ENCODE assay signal across 31 cellular contexts in the genomic region with DNA sequence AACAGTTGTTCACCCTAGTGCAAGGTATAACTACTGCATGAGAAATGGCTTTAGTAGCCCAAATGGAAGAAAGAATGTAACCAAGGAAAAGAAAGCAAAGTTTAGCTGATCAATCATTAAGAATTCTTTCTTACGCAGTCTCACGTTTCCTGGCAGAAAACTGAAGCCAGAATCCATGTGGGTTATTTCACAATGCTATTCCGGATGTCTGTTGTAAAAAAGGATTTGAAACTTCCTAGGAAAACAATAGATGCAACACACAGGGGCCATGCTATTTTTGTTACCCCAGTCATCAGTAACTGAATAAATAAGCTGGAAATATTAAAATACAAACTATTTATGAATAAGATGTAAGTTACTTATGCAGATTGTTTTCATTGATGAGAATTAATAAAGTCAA.
"Had no signal": no experiment of that assay in that cellular context is flagged by ENCODE, and none has a peak within 500 bp of the region (broad histone marks: within the 10 kb centered on the region; RNA-seq: fewer than 3 reads in every experiment).

No MANE protein-coding gene starts in this region.

- ATAC-seq: activated CD4-positive, CD25-positive, alpha-beta regulatory T cell treated with anti-CD3 and anti-CD28 coated beads, Interleukin-2, amount 50 U/mL, for 24 hours; body of pancreas; foreskin keratinocyte; naive thymus-derived CD8-positive, alpha-beta T cell; upper lobe of right lung had no signal

- H3K9me3 ChIP-seq: adrenal gland, body of pancreas, left ventricle myocardium inferior, right atrium auricular region, suprapubic skin, tibial artery, upper lobe of right lung had no signal

- H3K4me3 Mint-ChIP-seq: activated naive CD4-positive, alpha-beta T cell treated with anti-CD3 and anti-CD28 coated beads for 36 hours; activated naive CD8-positive, alpha-beta T cell treated with anti-CD3 and anti-CD28 coated beads for 36 hours; activated T-helper 1 cell treated with anti-CD3 and anti-CD28 coated beads, Interleukin-12 subunit alpha, Interleukin-12 subunit beta, Interleukin-2, Interleukin-4 antibody, amounts not matched to agents 30 ng/mL and 10 ng/mL and 1 ng/mL, durations not matched to agents 14 hours and 24 hours and 36 hours; naive thymus-derived CD8-positive, alpha-beta T cell; neural progenitor cell; T-helper 1 cell treated with Interleukin-12 subunit alpha and Interleukin-12 subunit beta and Interleukin-4 antibody, amounts not matched to agents 30 μg/mL and 1 μg/mL, for 36 hours had no signal

- H3K4me3 ChIP-seq: adrenal gland, body of pancreas, dorsolateral prefrontal cortex, left ventricle myocardium inferior, lung, neural progenitor cell, right atrium auricular region, suprapubic skin, tibial artery, upper lobe of right lung had no signal

- H3K27ac ChIP-seq: body of pancreas, dorsolateral prefrontal cortex, foreskin keratinocyte, left ventricle myocardium inferior, neural progenitor cell, right atrium auricular region, suprapubic skin, tibial artery, upper lobe of right lung, WERI-Rb-1 had no signal

- H3K9me3 Mint-ChIP-seq: activated naive CD8-positive, alpha-beta T cell treated with anti-CD3 and anti-CD28 coated beads for 36 hours had no signal

- H3K4me1 Mint-ChIP-seq: activated naive CD8-positive, alpha-beta T cell treated with anti-CD3 and anti-CD28 coated beads for 36 hours; naive thymus-derived CD8-positive, alpha-beta T cell had no signal

- DNase-seq: activated CD4-positive, alpha-beta T cell treated with anti-CD3 and anti-CD28 coated beads for 48 hours; activated CD4-positive, alpha-beta T cell treated with anti-CD3 and anti-CD28 coated beads, Interleukin-2, amount 50 U/mL, for 48 hours; activated CD8-positive, alpha-beta memory T cell treated with anti-CD3 and anti-CD28 coated beads for 24 hours; activated CD8-positive, alpha-beta memory T cell treated with anti-CD3 and anti-CD28 coated beads, Interleukin-2, amount 50 U/mL, for 4 hours; activated effector memory CD4-positive, alpha-beta T cell treated with anti-CD3 and anti-CD28 coated beads, Interleukin-2, amount 50 U/mL, for 16 hours; activated naive CD4-positive, alpha-beta T cell treated with anti-CD3 and anti-CD28 coated beads for 36 hours; activated naive CD8-positive, alpha-beta T cell treated with anti-CD3 and anti-CD28 coated beads for 36 hours; activated T-cell treated with anti-CD3 and anti-CD28 coated beads, Interleukin-2, amount 50 U/mL, for 1 hour; adrenal gland; aorta; body of pancreas; dorsolateral prefrontal cortex; effector memory CD4-positive, alpha-beta T cell; erythroblast; foreskin keratinocyte; left ventricle myocardium inferior; naive thymus-derived CD8-positive, alpha-beta T cell; stimulated activated CD4-positive, alpha-beta T cell treated with anti-CD3 and anti-CD28 coated beads, Interleukin-15, amount 100 ng/mL, for 24 hours; stimulated activated CD4-positive, alpha-beta T cell treated with anti-CD3 and anti-CD28 coated beads, Interleukin-2, amount 100 ng/mL, for 24 hours; stimulated activated naive CD4-positive, alpha-beta T cell; T-helper 9 cell; tibial artery; upper lobe of right lung; WERI-Rb-1 had no signal

- H3K27me3 Mint-ChIP-seq: activated naive CD8-positive, alpha-beta T cell treated with anti-CD3 and anti-CD28 coated beads for 36 hours; naive thymus-derived CD8-positive, alpha-beta T cell had no signal

- H3K27me3 ChIP-seq: adrenal gland, body of pancreas, foreskin keratinocyte, neural progenitor cell, right atrium auricular region, suprapubic skin, tibial artery, upper lobe of right lung had no signal

- H3K36me3 ChIP-seq: adrenal gland, left ventricle myocardium inferior, neural progenitor cell, right atrium auricular region, suprapubic skin, tibial artery, upper lobe of right lung, WERI-Rb-1 had no signal

- H3K4me1 ChIP-seq: adrenal gland, body of pancreas, foreskin keratinocyte, left ventricle myocardium inferior, right atrium auricular region, suprapubic skin, tibial artery, upper lobe of right lung had no signal

- H3K27ac Mint-ChIP-seq: activated naive CD4-positive, alpha-beta T cell treated with anti-CD3 and anti-CD28 coated beads for 36 hours; activated naive CD8-positive, alpha-beta T cell treated with anti-CD3 and anti-CD28 coated beads for 36 hours; activated T-helper 1 cell treated with anti-CD3 and anti-CD28 coated beads, Interleukin-12 subunit alpha, Interleukin-12 subunit beta, Interleukin-2, Interleukin-4 antibody, amounts not matched to agents 30 ng/mL and 10 ng/mL and 1 ng/mL, durations not matched to agents 14 hours and 24 hours and 36 hours; naive thymus-derived CD8-positive, alpha-beta T cell; neural progenitor cell; T-helper 1 cell treated with Interleukin-12 subunit alpha and Interleukin-12 subunit beta and Interleukin-4 antibody, amounts not matched to agents 30 μg/mL and 1 μg/mL, for 36 hours had no signal

- H3K36me3 Mint-ChIP-seq: activated naive CD8-positive, alpha-beta T cell treated with anti-CD3 and anti-CD28 coated beads for 36 hours; naive thymus-derived CD8-positive, alpha-beta T cell; neural progenitor cell had no signal
